Comparison of ENCODE assay signal across 15 cellular contexts in genomic region chr11:2512431-2513407, GRCh38.
A peak's percentile ranks its signal among the peaks of the same experiment; 100 is the strongest.
DNase-seq lines count a peak whose midpoint lies in the region; ATAC-seq and TF ChIP-seq lines count a peak whose summit lies in the region.
"Had no signal": no experiment of that assay in that cellular context is flagged by ENCODE, and none has a peak within 500 bp of the region (broad histone marks: within the 10 kb centered on the region; RNA-seq: fewer than 3 reads in every experiment).

No MANE protein-coding gene starts in this region.

- no peak overlapping the region for H3K4me3 Mint-ChIP-seq in activated CD8-positive, alpha-beta memory T cell treated with anti-CD3 and anti-CD28 coated beads, Interleukin-2, amount 10 ng/mL, durations not matched to agents 7 days and 5 days
- no peak overlapping the region for H3K4me3 Mint-ChIP-seq in activated CD4-positive, alpha-beta T cell treated with anti-CD3 and anti-CD28 coated beads, Interleukin-2, amount 10 ng/mL, durations not matched to agents 24 days and 14 days

- no peak overlapping the region for H3K4me3 ChIP-seq in hepatocyte
- H3K4me3 ChIP-seq: prostate gland had no signal

- no peak for TF ChIP-seq CTCF in hepatocyte (IDR thresholded peaks at IDR 0.05; ENCODE audit: poor library complexity)

- no peaks in the 10 kb centered on the region for H3K9me3 ChIP-seq in hepatocyte (ENCODE audit: low read depth)
- H3K9me3 ChIP-seq: prostate gland had no signal

- peaks cover 7% of the 10 kb centered on the region for H3K4me1 Mint-ChIP-seq in activated CD8-positive, alpha-beta memory T cell treated with anti-CD3 and anti-CD28 coated beads, Interleukin-2, amount 10 ng/mL, durations not matched to agents 7 days and 5 days
- peaks cover 2% of the 10 kb centered on the region for H3K4me1 Mint-ChIP-seq in activated CD4-positive, alpha-beta T cell treated with anti-CD3 and anti-CD28 coated beads, Interleukin-2, amount 10 ng/mL, durations not matched to agents 24 days and 14 days

- no peak overlapping the region for H3K27ac ChIP-seq in hepatocyte
- H3K27ac ChIP-seq: C4-2B, prostate gland had no signal

- no peaks in the 10 kb centered on the region for H3K9me2 ChIP-seq in hepatocyte (replicated peaks; ENCODE audit: insufficient read depth)

- CTCF ChIA-PET in activated CD8-positive, alpha-beta memory T cell treated with anti-CD3 and anti-CD28 coated beads, Interleukin-2, amount 10 ng/mL, durations not matched to agents 7 days and 5 days (lab: Charles Lee) = no interaction called here

- H4K20me1 ChIP-seq in hepatocyte (ENCODE audit: insufficient read depth, poor library complexity, severe bottlenecking) = no peaks in the 10 kb centered on the region

- 84% methylated on average over 21 of the region's 21 CpGs for WGBS in hepatocyte (ENCODE audit: low lambda C conversion rate, missing lambda C conversion rate)

- H3K27me3 Mint-ChIP-seq in activated CD8-positive, alpha-beta memory T cell treated with anti-CD3 and anti-CD28 coated beads, Interleukin-2, amount 10 ng/mL, durations not matched to agents 7 days and 5 days = no peaks in the 10 kb centered on the region
- no peaks in the 10 kb centered on the region for H3K27me3 Mint-ChIP-seq in activated CD4-positive, alpha-beta T cell treated with anti-CD3 and anti-CD28 coated beads, Interleukin-2, amount 10 ng/mL, durations not matched to agents 24 days and 14 days

- ATAC-seq in activated CD8-positive, alpha-beta memory T cell treated with anti-CD3 and anti-CD28 coated beads, Interleukin-2, amount 10 ng/mL, durations not matched to agents 7 days and 5 days = no peak
- no peak for ATAC-seq in HG02678 (IDR thresholded peaks at IDR 0.05; ENCODE audit: unreplicated experiment)

- H3K79me2 ChIP-seq in hepatocyte = no peaks in the 10 kb centered on the region

- no peaks in the 10 kb centered on the region for H3K36me3 ChIP-seq in hepatocyte (replicated peaks; ENCODE audit: insufficient read depth, low read depth)
- H3K36me3 ChIP-seq: prostate gland had no signal

- DNase-seq in D341Med (ENCODE audit: low spot score) = peak; percentile 22
- peak; percentile 33 for DNase-seq in activated CD8-positive, alpha-beta memory T cell treated with anti-CD3 and anti-CD28 coated beads, Interleukin-2, amount 10 ng/mL, durations not matched to agents 7 days and 5 days
- peak; percentile 56 for DNase-seq in hepatocyte (ENCODE audit: low spot score)
- peak; percentile 72 for DNase-seq in posterior vena cava (ENCODE audit: low spot score)
- no peak for DNase-seq in NCI-H524 (lab: John Stamatoyannopoulos, UW)
- no peak for DNase-seq in stimulated activated CD4-positive, alpha-beta T cell treated with anti-CD3 and anti-CD28 coated beads, Interleukin-12 subunit alpha, Interleukin-12 subunit beta, amount 100 ng/mL, for 4 hours
- no peak for DNase-seq in activated CD4-positive, alpha-beta T cell treated with anti-CD3 and anti-CD28 coated beads, Interleukin-2, amount 10 ng/mL, durations not matched to agents 24 days and 14 days
- DNase-seq: IMR-90; NCI-H1105 treated with DMSO at 0.1 percent for 48 hours; NCI-H524 treated with DMSO at 0.1 percent for 48 hours; stimulated activated CD4-positive, alpha-beta T cell treated with anti-CD3 and anti-CD28 coated beads, Interleukin-4, amount 100 ng/mL, for 1 hour; stimulated activated naive CD4-positive, alpha-beta T cell had no signal

- H3K4me1 ChIP-seq in hepatocyte (ENCODE audit: insufficient read depth) = no peaks in the 10 kb centered on the region
- H3K4me1 ChIP-seq: prostate gland had no signal

- no peaks in the 10 kb centered on the region for H3K27me3 ChIP-seq in hepatocyte

- no peaks in the 10 kb centered on the region for H3K9me3 Mint-ChIP-seq in activated CD8-positive, alpha-beta memory T cell treated with anti-CD3 and anti-CD28 coated beads, Interleukin-2, amount 10 ng/mL, durations not matched to agents 7 days and 5 days (ENCODE audit: low read depth)
- H3K9me3 Mint-ChIP-seq in activated CD4-positive, alpha-beta T cell treated with anti-CD3 and anti-CD28 coated beads, Interleukin-2, amount 10 ng/mL, durations not matched to agents 24 days and 14 days = no peaks in the 10 kb centered on the region

- intact Hi-C loops in posterior vena cava (cut with DNase I) = loop anchor here in 1 of 2 donors (10.0 kb wide), 1 partner anchor 1692 kb away; no protein-coding TSS in a partner anchor
- intact Hi-C loops in activated CD4-positive, alpha-beta T cell treated with anti-CD3 and anti-CD28 coated beads, Interleukin-2, amount 10 ng/mL, durations not matched to agents 24 days and 14 days (cut with micrococcal nuclease) = no loop called here

- H3K27ac Mint-ChIP-seq in activated CD8-positive, alpha-beta memory T cell treated with anti-CD3 and anti-CD28 coated beads, Interleukin-2, amount 10 ng/mL, durations not matched to agents 7 days and 5 days = no peak overlapping the region
- H3K27ac Mint-ChIP-seq in activated CD4-positive, alpha-beta T cell treated with anti-CD3 and anti-CD28 coated beads, Interleukin-2, amount 10 ng/mL, durations not matched to agents 24 days and 14 days = no peak overlapping the region

- no peak overlapping the region for H2AFZ ChIP-seq in hepatocyte

- H3K36me3 Mint-ChIP-seq in activated CD8-positive, alpha-beta memory T cell treated with anti-CD3 and anti-CD28 coated beads, Interleukin-2, amount 10 ng/mL, durations not matched to agents 7 days and 5 days = no peaks in the 10 kb centered on the region
- H3K36me3 Mint-ChIP-seq in activated CD4-positive, alpha-beta T cell treated with anti-CD3 and anti-CD28 coated beads, Interleukin-2, amount 10 ng/mL, durations not matched to agents 24 days and 14 days (ENCODE audit: low read depth) = no peaks in the 10 kb centered on the region

- no peak overlapping the region for H3K4me2 ChIP-seq in hepatocyte

Comparison
In these comparisons a context has a peak if more than half of its experiments do, and no peak if none do; other contexts are left out.
1. DNase-seq: peak in D341Med (single experiment), activated CD8-positive, alpha-beta memory T cell treated with anti-CD3 and anti-CD28 coated beads, Interleukin-2, amount 10 ng/mL, durations not matched to agents 7 days and 5 days (single experiment), hepatocyte (single experiment) and posterior vena cava (single experiment); none in NCI-H524 (0 of 2), stimulated activated CD4-positive, alpha-beta T cell treated with anti-CD3 and anti-CD28 coated beads, Interleukin-12 subunit alpha, Interleukin-12 subunit beta, amount 100 ng/mL, for 4 hours (single experiment) and activated CD4-positive, alpha-beta T cell treated with anti-CD3 and anti-CD28 coated beads, Interleukin-2, amount 10 ng/mL, durations not matched to agents 24 days and 14 days (single experiment).